In genomic region chr19:17766543-17767131, GRCh38 we compare ENCODE assay signal across 8 cellular contexts. TPM values are rescaled to one million over a fixed set of nuclear protein-coding genes. Genes with fewer than 3 reads are reported as not detected.
DNase-seq lines count a peak whose midpoint lies in the region; ATAC-seq and TF ChIP-seq lines count a peak whose summit lies in the region.

No MANE protein-coding gene starts in this region.

- H3K27me3 Mint-ChIP-seq in Calu3 (ENCODE audit: unreplicated experiment), result no peaks in the 10 kb centered on the region

- H3K27ac ChIP-seq in layer of hippocampus (ENCODE audit: low read depth, low read length), result peak overlapping the region; percentile 23

- no peaks in the 10 kb centered on the region for H3K9me3 Mint-ChIP-seq in Calu3 (ENCODE audit: low read depth, unreplicated experiment)

- peak; percentile 70 for TF ChIP-seq CTCF in Calu3 (IDR thresholded peaks at IDR 0.05; ENCODE audit: unreplicated experiment)

- peak; percentile 32 for ATAC-seq in stimulated activated naive CD8-positive, alpha-beta T cell treated with anti-CD3 and anti-CD28 coated beads, Interleukin-15, Interleukin-2, amounts not matched to agents 100 U/mL and 50 U/mL, for 24 hours
- no peak for ATAC-seq in GM19397 (IDR thresholded peaks at IDR 0.05; ENCODE audit: unreplicated experiment)

- BruUV-seq in Calu3 (replicated peaks; lab: Mats Ljungman, UMichigan), result no TSS peak

- H3K27me3 ChIP-seq in layer of hippocampus (ENCODE audit: control insufficient read depth, insufficient read depth, low read length), result no peaks in the 10 kb centered on the region

- peak overlapping the region; percentile 55 for H3K4me3 Mint-ChIP-seq in Calu3 (ENCODE audit: low read depth, unreplicated experiment)

- intact Hi-C loops in Calu3 (cut with micrococcal nuclease; ENCODE audit: unreplicated experiment), result loop anchor here (5.0 kb wide), 1 partner anchor 314 kb away; no protein-coding TSS in a partner anchor

- H3K27ac Mint-ChIP-seq in Calu3 (ENCODE audit: unreplicated experiment), result no peak overlapping the region

- CTCF ChIA-PET in Calu3 (lab: Charles Lee), result interaction anchor here (0.5 to 1.6 kb wide), 21 partner anchors 10 to 1425 kb away, joined by 3 to 14 read pairs (median 4); partner anchors contain the start of genes FCHO1 and RPL18A

- H3K4me1 Mint-ChIP-seq in Calu3 (ENCODE audit: low read depth, unreplicated experiment), result peaks cover 8% of the 10 kb centered on the region

- DNase-seq in Calu3 (peak; percentile 89), HT1080 (ENCODE audit: low read depth) (peak; percentile 70), cerebellar cortex (ENCODE audit: low spot score) (peak; percentile 74), inferior parietal cortex (ENCODE audit: extremely low spot score) (no peak)
- DNase-seq in stimulated activated naive CD8-positive, alpha-beta T cell treated with anti-CD3 and anti-CD28 coated beads, Interleukin-15, Interleukin-2, amounts not matched to agents 100 U/mL and 50 U/mL, for 24 hours, result peak; percentile 62

- no peaks in the 10 kb centered on the region for H3K36me3 Mint-ChIP-seq in Calu3 (ENCODE audit: insufficient read depth, unreplicated experiment)

TF ChIP-seq in PFSK-1, 5 proteins besides CTCF, POLR2A, EP300 and RAD21:
- TF ChIP-seq SIN3A (IDR thresholded peaks at IDR 0.05; ENCODE audit: borderline replicate concordance, insufficient read depth, low read length) (peak; percentile 65; the same call in 1 of the 2 replicates), REST (IDR thresholded peaks at IDR 0.05; ENCODE audit: insufficient read depth in 1 of 2, low read depth in 2 of 2, low read length in 2 of 2) (0 out of 4 replicates have a peak, but pooled peaks of 1 of the 2 experiments have one; percentile 38), POLR2AphosphoS5 (IDR thresholded peaks at IDR 0.05; ENCODE audit: low read depth, low read length) (no peak), TAF1 (IDR thresholded peaks at IDR 0.05; ENCODE audit: borderline replicate concordance, insufficient read depth, low read length) (no peak), FOXP2 (optimal IDR thresholded peaks at IDR 0.05; ENCODE audit: borderline replicate concordance, extremely low read depth, extremely low read length, insufficient read depth) (peak; percentile 78)

RNA-seq across cellular contexts. Expression of gene FCHO1, which starts 15.4 kb away (rescaled TPM):
- total RNA-seq in Calu3 (2022), result 0.61 and 1.3 TPM in 2 replicates
- 0.53 TPM in 2 replicates for total RNA-seq in HT1080 (2014; rRNA removed; shearing (Covaris generic))
- 1.3 and 2.0 TPM in 2 replicates for polyA plus RNA-seq in HT1080 (2015; cell fraction: cytosol; rRNA removed)
- 3.6 and 5.4 TPM in 2 replicates for polyA plus RNA-seq in HT1080 (2015; cell fraction: nucleus; rRNA removed)
- polyA plus RNA-seq in PFSK-1 (2012; ENCODE audit: insufficient read length, low read depth), result 12.8 TPM

RNA-seq across cellular contexts. Expression of gene B3GNT3, which starts 28.3 kb away (rescaled TPM):
- total RNA-seq in Calu3 (2022), result 75.1 and 121 TPM in 2 replicates
- 0.20 TPM in 1 of 2 replicates, not detected in the other for total RNA-seq in HT1080 (2014; rRNA removed; shearing (Covaris generic))
- 0.08 and 0.18 TPM in 2 replicates for polyA plus RNA-seq in HT1080 (2015; cell fraction: cytosol; rRNA removed)
- polyA plus RNA-seq in HT1080 (2015; cell fraction: nucleus; rRNA removed), result 0.13 and 0.24 TPM in 2 replicates
- 1.4 TPM for polyA plus RNA-seq in PFSK-1 (2012; ENCODE audit: insufficient read length, low read depth)

RNA-seq across cellular contexts. Expression of gene MAP1S, which starts 47.4 kb away (rescaled TPM):
- 57.1 and 59.5 TPM in 2 replicates for total RNA-seq in Calu3 (2022)
- 30.3 and 45.0 TPM in 2 replicates for total RNA-seq in HT1080 (2014; rRNA removed; shearing (Covaris generic))
- polyA plus RNA-seq in HT1080 (2015; cell fraction: cytosol; rRNA removed), result 35.3 and 45.2 TPM in 2 replicates
- 51.4 and 52.3 TPM in 2 replicates for polyA plus RNA-seq in HT1080 (2015; cell fraction: nucleus; rRNA removed)
- polyA plus RNA-seq in PFSK-1 (2012; ENCODE audit: insufficient read length, low read depth), result 1,336 TPM

RNA-seq across cellular contexts. Expression of gene INSL3, which starts 54.7 kb away (rescaled TPM):
- not detected in 2 replicates for total RNA-seq in Calu3 (2022)
- total RNA-seq in HT1080 (2014; rRNA removed; shearing (Covaris generic)), result not detected in 2 replicates
- not detected in 2 replicates for polyA plus RNA-seq in HT1080 (2015; cell fraction: cytosol; rRNA removed)
- not detected in 2 replicates for polyA plus RNA-seq in HT1080 (2015; cell fraction: nucleus; rRNA removed)
- polyA plus RNA-seq in PFSK-1 (2012; ENCODE audit: insufficient read length, low read depth), result 2.6 TPM

Comparison
In these comparisons a context has a peak if more than half of its experiments do, and no peak if none do; other contexts are left out.
1. RNA of gene B3GNT3, which starts 28.3 kb away (total RNA-seq): 75.1 to 121 TPM in Calu3; 0.20 TPM in HT1080; every median in the first group is over 10 times any median in the second.